Comparison of ENCODE assay signal across 17 cellular contexts in genomic region chr9:78909566-78909965, GRCh38.
DNase-seq lines count a peak whose midpoint lies in the region; ATAC-seq, FAIRE-seq and TF ChIP-seq lines count a peak whose summit lies in the region.
"Had no signal": no experiment of that assay in that cellular context is flagged by ENCODE, and none has a peak within 500 bp of the region (broad histone marks: within the 10 kb centered on the region; RNA-seq: fewer than 3 reads in every experiment).

No MANE protein-coding gene starts in this region.

- H3K4me3 ChIP-seq in IMR-90 (ENCODE audit: insufficient read depth, low read depth, low read length): no peak overlapping the region
- no peak overlapping the region for H3K4me3 ChIP-seq in astrocyte of the spinal cord (ENCODE audit: low read depth, low read length)
- no peak overlapping the region for H3K4me3 ChIP-seq in osteoblast (ENCODE audit: insufficient read depth, low read length)
- H3K4me3 ChIP-seq in kidney (ENCODE audit: low read length in 2 of 2): no peak overlapping the region
- H3K4me3 ChIP-seq: GM23248, SJSA1 had no signal

- 0 out of 2 replicates have a peak overlapping the region, but pooled peaks have one; percentile 31 for H3K4ac ChIP-seq in IMR-90 (ENCODE audit: low read depth, low read length)

- H4K91ac ChIP-seq in IMR-90 (ENCODE audit: insufficient read depth, low read depth, low read length): peak overlapping the region; percentile 49; the same call in 1 of the 2 replicates

- intact Hi-C loops in IMR-90 (cut with micrococcal nuclease): no loop called here
- intact Hi-C loops in kidney (cut with DNase I): no loop called here

- no peaks in the 10 kb centered on the region for H3K79me2 ChIP-seq in osteoblast (ENCODE audit: insufficient read depth, low read length)

- H2BK5ac ChIP-seq in IMR-90 (ENCODE audit: low read depth, low read length, poor library complexity, severe bottlenecking): no peak overlapping the region

- no peak overlapping the region for H3K9ac ChIP-seq in IMR-90 (ENCODE audit: low read depth, low read length)
- no peak overlapping the region for H3K9ac ChIP-seq in kidney (ENCODE audit: low read length in 2 of 2)
- H3K9ac ChIP-seq: GM23248, KMS-11 had no signal

- no peak overlapping the region for H2AFZ ChIP-seq in IMR-90 (replicated peaks; ENCODE audit: low read length, poor library complexity)
- no peak overlapping the region for H2AFZ ChIP-seq in osteoblast (ENCODE audit: low read length)
- H2AFZ ChIP-seq: GM23248 had no signal

- H4K5ac ChIP-seq in IMR-90 (ENCODE audit: low read depth, low read length): no peak overlapping the region

- TF ChIP-seq POLR2A in IMR-90 (IDR thresholded peaks at IDR 0.05; ENCODE audit: low read depth, low read length): no peak

- H3K14ac ChIP-seq in IMR-90 (replicated peaks; ENCODE audit: low read depth, low read length): no peak overlapping the region

- FAIRE-seq in kidney (lab: Jason Lieb, UNC): no peak

- H3K36me3 ChIP-seq in IMR-90 (ENCODE audit: control insufficient read depth, insufficient read depth, low read length) (no peaks in the 10 kb centered on the region), osteoblast (ENCODE audit: insufficient read depth, low read length) (no peaks in the 10 kb centered on the region), kidney (ENCODE audit: control insufficient read depth in 1 of 2, insufficient read depth in 2 of 2, low read length in 2 of 2) (no peaks in the 10 kb centered on the region)
- H3K36me3 ChIP-seq: SJSA1 had no signal

- BruUV-seq in IMR-90 (replicated peaks; lab: Mats Ljungman, UMichigan): no TSS peak

- dilution Hi-C loops in IMR-90 (cut with HindIII; ENCODE audit: low sequenced_read_pairs, unreplicated experiment): no loop called here

- no peak overlapping the region for H2AK9ac ChIP-seq in IMR-90 (replicated peaks; ENCODE audit: low read depth, low read length, poor library complexity)

- TF ChIP-seq CTCF in IMR-90 (conservative IDR thresholded peaks at IDR 0.05; ENCODE audit: low read depth, low read length): no peak
- no peak for TF ChIP-seq CTCF in astrocyte of the spinal cord (IDR thresholded peaks at IDR 0.05; ENCODE audit: low read depth, low read length)
- TF ChIP-seq CTCF in osteoblast (IDR thresholded peaks at IDR 0.05; ENCODE audit: extremely low read depth, low read depth, low read length): no peak
- no peak for TF ChIP-seq CTCF in kidney (IDR thresholded peaks at IDR 0.05; ENCODE audit: borderline replicate concordance, extremely low read depth, insufficient read depth)

- in situ Hi-C loops in Caki2 (cut with HindIII; ENCODE audit: low pct_unique_long_range_greater_than_20kb, low sequenced_read_pairs): no loop called here
- in situ Hi-C loops in IMR-90 (cut with MboI; ENCODE audit: low sequenced_read_pairs): no loop called here
- in situ Hi-C loops in astrocyte of the spinal cord (cut with HindIII; ENCODE audit: low sequenced_read_pairs): no loop called here

- H3K9me3 ChIP-seq in IMR-90 (ENCODE audit: control insufficient read depth, insufficient read depth, low read length) (peaks cover 5% of the 10 kb centered on the region), osteoblast (ENCODE audit: low read depth, low read length) (no peaks in the 10 kb centered on the region), kidney (ENCODE audit: control insufficient read depth in 1 of 2, low read length in 2 of 2) (no peaks in the 10 kb centered on the region)
- H3K9me3 ChIP-seq: SJSA1 had no signal

- TF ChIP-seq RAD21 in IMR-90 (IDR thresholded peaks at IDR 0.05; ENCODE audit: low read length): no peak

- no peaks in the 10 kb centered on the region for H3K27me3 ChIP-seq in IMR-90 (ENCODE audit: control insufficient read depth, insufficient read depth, low read length)
- no peaks in the 10 kb centered on the region for H3K27me3 ChIP-seq in osteoblast (ENCODE audit: insufficient read depth, low read length)
- H3K27me3 ChIP-seq: SJSA1 had no signal

- no peak overlapping the region for H3K23ac ChIP-seq in IMR-90 (ENCODE audit: low read depth, low read length)

- H2BK20ac ChIP-seq in IMR-90 (ENCODE audit: low read depth, low read length): peak overlapping the region; percentile 57; the same call in 1 of the 2 replicates

- ATAC-seq in IMR-90 (ENCODE audit: low read depth) (no peak), GM21529 (IDR thresholded peaks at IDR 0.05; ENCODE audit: unreplicated experiment) (no peak)
- ATAC-seq: HCT116, Panc1 had no signal

- peak overlapping the region; percentile 64; the same call in 1 of the 2 replicates for H2BK120ac ChIP-seq in IMR-90 (ENCODE audit: low read depth, low read length)

- H3K4me2 ChIP-seq in IMR-90 (ENCODE audit: low read depth, low read length) (no peak overlapping the region), osteoblast (ENCODE audit: insufficient read depth, low read length) (no peak overlapping the region)
- H3K4me2 ChIP-seq: KMS-11 had no signal

- H2BK15ac ChIP-seq in IMR-90 (ENCODE audit: low read depth, low read length): peak overlapping the region; percentile 36; the same call in 1 of the 3 replicates

- H4K20me1 ChIP-seq in IMR-90 (ENCODE audit: insufficient read depth, low read length) (no peaks in the 10 kb centered on the region), osteoblast (ENCODE audit: insufficient read depth, low read length) (no peaks in the 10 kb centered on the region)

- H3K79me1 ChIP-seq in IMR-90 (ENCODE audit: low read depth in 1 of 2, low read length in 2 of 2): no peaks in the 10 kb centered on the region

- DNase-seq in Caki2 (ENCODE audit: low read depth) (peak; percentile 4), IMR-90 (peak; percentile 52), astrocyte of the spinal cord (ENCODE audit: low read depth, low spot score) (peak; percentile 56), osteoblast (ENCODE audit: insufficient read length, low spot score, missing footprints) (no peak), kidney (no peak)
- no peak for DNase-seq in stimulated activated CD4-positive, alpha-beta T cell treated with anti-CD3 and anti-CD28 coated beads, Interleukin-4, amount 100 ng/mL, for 24 hours
- DNase-seq: C1 segment of cervical spinal cord, DMS79, GDM1, GM23248, NCI-H1436, NCI-H2029 treated with DMSO at 0.1 percent for 48 hours had no signal

- H4K8ac ChIP-seq in IMR-90 (ENCODE audit: low read depth in 2 of 2, low read length in 2 of 2): peak overlapping the region; percentile 15 to 33; a peak in 2 of 4 replicates

- H3K27ac ChIP-seq in IMR-90 (ENCODE audit: insufficient read depth, low read length) (no peak overlapping the region), osteoblast (ENCODE audit: low read depth, low read length) (peak overlapping the region; percentile 16), kidney (ENCODE audit: low read depth in 2 of 2, low read length in 2 of 2) (no peak overlapping the region)
- H3K27ac ChIP-seq: GM23248, KMS-11, SJSA1 had no signal

- no peak overlapping the region for H3K56ac ChIP-seq in IMR-90 (ENCODE audit: extremely low read depth, insufficient read depth, low read length)

- peaks cover 4% of the 10 kb centered on the region; the same call in 1 of the 2 replicates for H3K4me1 ChIP-seq in IMR-90 (ENCODE audit: control insufficient read depth, insufficient read depth, low read length)
- H3K4me1 ChIP-seq in osteoblast (ENCODE audit: insufficient read depth, low read length): peaks cover 6% of the 10 kb centered on the region
- H3K4me1 ChIP-seq in kidney (ENCODE audit: control insufficient read depth in 1 of 2, insufficient read depth in 1 of 2, low read depth in 1 of 2, low read length in 2 of 2): no peaks in the 10 kb centered on the region
- H3K4me1 ChIP-seq: SJSA1 had no signal

- H3K9me1 ChIP-seq in IMR-90 (ENCODE audit: insufficient read depth, low read length): no peaks in the 10 kb centered on the region

- CTCF ChIA-PET in IMR-90 (lab: Yijun Ruan, JAX): no interaction called here

- POLR2A ChIA-PET in IMR-90 (lab: Charles Lee; ENCODE audit: unreplicated experiment): interaction anchor here (0.5 kb wide), 1 partner anchor 142 kb away, joined by 3 read pairs; no protein-coding TSS in a partner anchor

- H3K18ac ChIP-seq in IMR-90 (ENCODE audit: low read depth, low read length): peak overlapping the region; percentile 74; the same call in 1 of the 2 replicates

- no CpG with 5 or more reads among the region's 2 CpGs for WGBS in IMR-90 (ENCODE audit: extremely low coverage in 2 of 2, insufficient read length in 1 of 2), 2 experiments

- no peak overlapping the region; the same call in 1 of the 2 replicates for H2AK5ac ChIP-seq in IMR-90 (ENCODE audit: low read depth, low read length)

TF ChIP-seq in IMR-90, 13 proteins besides CTCF, POLR2A, EP300 and RAD21:
- TF ChIP-seq MAZ (IDR thresholded peaks at IDR 0.05; ENCODE audit: borderline replicate concordance, low read depth, low read length): no peak
- no peak for TF ChIP-seq MXI1 (IDR thresholded peaks at IDR 0.05; ENCODE audit: borderline replicate concordance, low read depth, low read length)
- no peak for TF ChIP-seq USF2 (IDR thresholded peaks at IDR 0.05; ENCODE audit: low read depth, low read length)
- TF ChIP-seq SMC3 (IDR thresholded peaks at IDR 0.05; ENCODE audit: low read depth, low read length): no peak
- TF ChIP-seq ELK1 (IDR thresholded peaks at IDR 0.05; ENCODE audit: borderline replicate concordance, low read depth, low read length): no peak
- no peak for TF ChIP-seq FOS (IDR thresholded peaks at IDR 0.05; ENCODE audit: low read depth, low read length)
- no peak for TF ChIP-seq NFE2L2 (IDR thresholded peaks at IDR 0.05; ENCODE audit: low read depth, low read length)
- no peak for TF ChIP-seq CEBPB (IDR thresholded peaks at IDR 0.05; ENCODE audit: low read depth, low read length)
- TF ChIP-seq RFX5 (IDR thresholded peaks at IDR 0.05; ENCODE audit: low read depth, low read length): no peak
- TF ChIP-seq MAFK (IDR thresholded peaks at IDR 0.05; ENCODE audit: low read depth, low read length): no peak
- no peak for TF ChIP-seq CHD1 (IDR thresholded peaks at IDR 0.05; ENCODE audit: low read depth, low read length)
- no peak for TF ChIP-seq BHLHE40 (IDR thresholded peaks at IDR 0.05; ENCODE audit: low read depth, low read length)

Comparison
In these comparisons a context has a peak if more than half of its experiments do, and no peak if none do; other contexts are left out.
1. DNase-seq: peak in Caki2 (single experiment), IMR-90 (single experiment) and astrocyte of the spinal cord (single experiment); none in osteoblast (single experiment), kidney (single experiment) and stimulated activated CD4-positive, alpha-beta T cell treated with anti-CD3 and anti-CD28 coated beads, Interleukin-4, amount 100 ng/mL, for 24 hours (single experiment).